1 cellular context compared by ENCODE assay signal in the genomic region with DNA sequence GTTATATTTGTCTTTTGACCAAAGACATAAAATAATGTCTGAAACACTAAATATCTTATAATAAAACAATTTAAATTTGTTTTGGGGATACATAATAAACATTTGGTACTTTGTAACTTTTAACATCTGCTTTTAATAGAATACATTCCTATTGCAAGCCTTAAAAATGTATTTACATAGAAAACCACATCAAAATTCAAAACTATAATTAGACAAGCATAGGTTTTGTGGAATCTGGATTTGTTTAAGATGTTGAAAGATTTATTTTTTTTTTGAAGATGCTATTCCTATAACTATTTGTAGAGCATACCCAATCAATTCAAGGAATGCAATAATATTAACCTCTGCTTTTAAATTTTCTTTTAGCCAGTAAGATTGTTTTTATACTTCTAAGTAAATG.
TF ChIP-seq lines count a peak whose summit lies in the region.

No MANE protein-coding gene starts in this region.

TF ChIP-seq in IMR-90, 13 proteins besides CTCF, POLR2A, EP300 and RAD21 (continued from another document):
- TF ChIP-seq, protein P1, sequence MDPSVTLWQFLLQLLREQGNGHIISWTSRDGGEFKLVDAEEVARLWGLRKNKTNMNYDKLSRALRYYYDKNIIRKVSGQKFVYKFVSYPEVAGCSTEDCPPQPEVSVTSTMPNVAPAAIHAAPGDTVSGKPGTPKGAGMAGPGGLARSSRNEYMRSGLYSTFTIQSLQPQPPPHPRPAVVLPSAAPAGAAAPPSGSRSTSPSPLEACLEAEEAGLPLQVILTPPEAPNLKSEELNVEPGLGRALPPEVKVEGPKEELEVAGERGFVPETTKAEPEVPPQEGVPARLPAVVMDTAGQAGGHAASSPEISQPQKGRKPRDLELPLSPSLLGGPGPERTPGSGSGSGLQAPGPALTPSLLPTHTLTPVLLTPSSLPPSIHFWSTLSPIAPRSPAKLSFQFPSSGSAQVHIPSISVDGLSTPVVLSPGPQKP (IDR thresholded peaks at IDR 0.05; ENCODE audit: borderline replicate concordance, low read depth, low read length): no peak
- TF ChIP-seq, protein P2, sequence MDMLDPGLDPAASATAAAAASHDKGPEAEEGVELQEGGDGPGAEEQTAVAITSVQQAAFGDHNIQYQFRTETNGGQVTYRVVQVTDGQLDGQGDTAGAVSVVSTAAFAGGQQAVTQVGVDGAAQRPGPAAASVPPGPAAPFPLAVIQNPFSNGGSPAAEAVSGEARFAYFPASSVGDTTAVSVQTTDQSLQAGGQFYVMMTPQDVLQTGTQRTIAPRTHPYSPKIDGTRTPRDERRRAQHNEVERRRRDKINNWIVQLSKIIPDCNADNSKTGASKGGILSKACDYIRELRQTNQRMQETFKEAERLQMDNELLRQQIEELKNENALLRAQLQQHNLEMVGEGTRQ (IDR thresholded peaks at IDR 0.05; ENCODE audit: low read depth, low read length): no peak
- TF ChIP-seq RCOR1 (IDR thresholded peaks at IDR 0.05; ENCODE audit: insufficient replicate concordance, low read length) (no peak), SMC3 (IDR thresholded peaks at IDR 0.05; ENCODE audit: low read depth, low read length) (no peak), MAFK (IDR thresholded peaks at IDR 0.05; ENCODE audit: low read depth, low read length) (no peak), RFX5 (IDR thresholded peaks at IDR 0.05; ENCODE audit: low read depth, low read length) (no peak), FOS (IDR thresholded peaks at IDR 0.05; ENCODE audit: low read depth, low read length) (no peak)
